ENCODE assay signal across 8 cellular contexts in genomic region chr4:80335554-80336358, GRCh38. TPM values are rescaled to one million over a fixed set of nuclear protein-coding genes. Genes with fewer than 3 reads are reported as not detected.
DNase-seq lines count a peak whose midpoint lies in the region; ATAC-seq and TF ChIP-seq lines count a peak whose summit lies in the region.

CFAP299 (plus strand) TSS chr4:80335730.

- no peaks in the 10 kb centered on the region for H3K36me3 Mint-ChIP-seq in activated T-cell treated with anti-CD3 and anti-CD28 coated beads, Interleukin-2, amount 50 U/mL, for 72 hours (ENCODE audit: insufficient read depth in 2 of 2)
- H3K36me3 Mint-ChIP-seq in neural crest cell (ENCODE audit: low read depth), result no peaks in the 10 kb centered on the region

- H3K27me3 Mint-ChIP-seq in activated T-cell treated with anti-CD3 and anti-CD28 coated beads, Interleukin-2, amount 50 U/mL, for 72 hours (ENCODE audit: low read depth), result peaks cover 10% of the 10 kb centered on the region
- peaks cover 43% of the 10 kb centered on the region for H3K27me3 Mint-ChIP-seq in neural crest cell (ENCODE audit: low read depth)

- H3K4me1 Mint-ChIP-seq in activated T-cell treated with anti-CD3 and anti-CD28 coated beads, Interleukin-2, amount 50 U/mL, for 72 hours (ENCODE audit: low read depth), result peaks cover 8% of the 10 kb centered on the region
- peaks cover 8% of the 10 kb centered on the region for H3K4me1 Mint-ChIP-seq in neural crest cell

- peak within 1 kb of the TSS; percentile 92 for H2AFZ ChIP-seq in OCI-LY3 (ENCODE audit: low read depth, low read length)

- H3K27me3 ChIP-seq in OCI-LY3 (ENCODE audit: low read depth, low read length) (peaks cover 18% of the 10 kb centered on the region), subcutaneous abdominal adipose tissue (ENCODE audit: control insufficient read depth in 5 of 5, insufficient read depth in 4 of 5, low read length in 5 of 5) (peaks cover 0 to 3% (median 0%) of the 10 kb centered on the region in 5 donors)

- TF ChIP-seq CTCF in OCI-LY3 (IDR thresholded peaks at IDR 0.05; ENCODE audit: low read depth, low read length) (peak; percentile 36), foreskin fibroblast (IDR thresholded peaks at IDR 0.05; ENCODE audit: low read depth, low read length) (peak; percentile 64), neural crest cell (conservative IDR thresholded peaks at IDR 0.05) (peak; percentile 67)

- H3K4me2 ChIP-seq in OCI-LY3 (ENCODE audit: low read length), result peak within 1 kb of the TSS; percentile 80

- DNase-seq in COLO829 (ENCODE audit: low spot score) (peak; percentile 89), HPDE6-E6E7 (ENCODE audit: extremely low spot score) (peak; percentile 89), foreskin fibroblast (peak; percentile 82 to 94), neural crest cell (ENCODE audit: low read depth, low spot score) (peak; percentile 74)
- peak; percentile 47 to 62 for DNase-seq in activated T-cell treated with anti-CD3 and anti-CD28 coated beads, Interleukin-2, amount 50 U/mL, for 72 hours

- no peaks in the 10 kb centered on the region for H3K9me3 Mint-ChIP-seq in activated T-cell treated with anti-CD3 and anti-CD28 coated beads, Interleukin-2, amount 50 U/mL, for 72 hours
- no peaks in the 10 kb centered on the region for H3K9me3 Mint-ChIP-seq in neural crest cell

- H3K9me3 ChIP-seq in OCI-LY3 (ENCODE audit: insufficient read depth, low read length) (no peaks in the 10 kb centered on the region), subcutaneous abdominal adipose tissue (ENCODE audit: control insufficient read depth in 5 of 5, low read length in 5 of 5) (no peaks in the 10 kb centered on the region)

- H3K36me3 ChIP-seq in OCI-LY3 (replicated peaks; ENCODE audit: low read depth, low read length) (no peaks in the 10 kb centered on the region), subcutaneous abdominal adipose tissue (ENCODE audit: control insufficient read depth in 5 of 5, insufficient read depth in 5 of 5, low read length in 5 of 5) (no peaks in the 10 kb centered on the region)

- H3K4me1 ChIP-seq in OCI-LY3 (ENCODE audit: low read length), result 0 out of 2 replicates have a peak, but pooled peaks cover 3% of the 10 kb centered on the region
- peaks cover 0 to 19% (median 14%) of the 10 kb centered on the region in 5 donors for H3K4me1 ChIP-seq in subcutaneous abdominal adipose tissue (ENCODE audit: control insufficient read depth in 5 of 5, insufficient read depth in 5 of 5, low read length in 5 of 5)

- H3K9ac ChIP-seq in OCI-LY3 (ENCODE audit: low read length) (peak within 1 kb of the TSS; percentile 43), subcutaneous abdominal adipose tissue (ENCODE audit: low read length in 5 of 5) (peak within 1 kb of the TSS in 4 of 5 donors; percentile 24 to 72 (median 34))

- no peaks in the 10 kb centered on the region for H3K79me2 ChIP-seq in OCI-LY3 (ENCODE audit: low read length)

- no peak within 1 kb of the TSS for H3K27ac ChIP-seq in OCI-LY3 (ENCODE audit: low read length)
- H3K27ac ChIP-seq in subcutaneous abdominal adipose tissue (ENCODE audit: low read depth, low read length), result no peak within 1 kb of the TSS

- no peak within 1 kb of the TSS for H3K27ac Mint-ChIP-seq in activated T-cell treated with anti-CD3 and anti-CD28 coated beads, Interleukin-2, amount 50 U/mL, for 72 hours
- no peak within 1 kb of the TSS for H3K27ac Mint-ChIP-seq in neural crest cell (ENCODE audit: unreplicated experiment)

- peak within 1 kb of the TSS; percentile 86 to 87 for H3K4me3 Mint-ChIP-seq in activated T-cell treated with anti-CD3 and anti-CD28 coated beads, Interleukin-2, amount 50 U/mL, for 72 hours
- H3K4me3 Mint-ChIP-seq in neural crest cell, result peak within 1 kb of the TSS; percentile 90

- ATAC-seq in GM21360 (IDR thresholded peaks at IDR 0.05; ENCODE audit: unreplicated experiment), result peak; percentile 99
- ATAC-seq in activated T-cell treated with anti-CD3 and anti-CD28 coated beads, Interleukin-2, amount 50 U/mL, for 72 hours (replicated peaks in 1 of 2), result peak; percentile 89 to 91

- peak within 1 kb of the TSS; percentile 86 for H3K4me3 ChIP-seq in OCI-LY3 (ENCODE audit: low read length)
- peak within 1 kb of the TSS; percentile 76 to 78 for H3K4me3 ChIP-seq in foreskin fibroblast (ENCODE audit: low read depth in 1 of 2, low read length in 2 of 2)
- H3K4me3 ChIP-seq in subcutaneous abdominal adipose tissue (ENCODE audit: low read depth in 1 of 5, low read length in 5 of 5), result peak within 1 kb of the TSS; percentile 74 to 94 (median 91)

- H4K20me1 ChIP-seq in OCI-LY3 (ENCODE audit: insufficient read depth, low read length), result no peaks in the 10 kb centered on the region

RNA-seq across cellular contexts. Expression of gene CFAP299, which starts in this region (rescaled TPM):
- total RNA-seq in activated T-cell treated with anti-CD3 and anti-CD28 coated beads, Interleukin-2, amount 50 U/mL, for 72 hours, result not detected
- not detected in 2 replicates for total RNA-seq in neural crest cell

Comparison
In these comparisons a context has a peak if more than half of its experiments do, and no peak if none do; other contexts are left out.
1. Peak in DNase-seq and ATAC-seq in activated T-cell treated with anti-CD3 and anti-CD28 coated beads, Interleukin-2, amount 50 U/mL, for 72 hours; RNA of the gene not detected or under 1 TPM.
2. Peak in DNase-seq in neural crest cell; RNA of the gene not detected or under 1 TPM.